ENCODE assay signal across 2 cellular contexts in the genomic region with DNA sequence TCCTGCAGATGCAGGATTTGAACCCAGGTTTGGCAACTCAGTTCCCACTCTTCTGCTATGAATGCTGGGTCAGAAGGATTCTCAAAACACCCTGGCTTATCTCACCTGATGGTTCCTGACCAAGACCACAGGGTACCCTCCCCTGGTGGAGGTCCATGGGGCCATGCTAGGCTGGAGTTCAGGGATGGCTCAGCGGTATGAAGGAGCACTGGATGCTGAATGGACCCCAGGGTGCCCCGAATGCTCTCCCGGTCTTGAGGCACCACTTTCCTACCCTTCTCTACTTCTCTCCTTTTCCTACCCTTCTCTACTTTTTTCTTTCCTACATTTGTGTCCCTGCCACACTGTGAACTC.
TF ChIP-seq lines count a peak whose summit lies in the region.

No MANE protein-coding gene starts in this region.

TF ChIP-seq in SK-N-SH, 30 proteins besides CTCF, POLR2A, EP300 and RAD21:
- TF ChIP-seq, protein P1, sequence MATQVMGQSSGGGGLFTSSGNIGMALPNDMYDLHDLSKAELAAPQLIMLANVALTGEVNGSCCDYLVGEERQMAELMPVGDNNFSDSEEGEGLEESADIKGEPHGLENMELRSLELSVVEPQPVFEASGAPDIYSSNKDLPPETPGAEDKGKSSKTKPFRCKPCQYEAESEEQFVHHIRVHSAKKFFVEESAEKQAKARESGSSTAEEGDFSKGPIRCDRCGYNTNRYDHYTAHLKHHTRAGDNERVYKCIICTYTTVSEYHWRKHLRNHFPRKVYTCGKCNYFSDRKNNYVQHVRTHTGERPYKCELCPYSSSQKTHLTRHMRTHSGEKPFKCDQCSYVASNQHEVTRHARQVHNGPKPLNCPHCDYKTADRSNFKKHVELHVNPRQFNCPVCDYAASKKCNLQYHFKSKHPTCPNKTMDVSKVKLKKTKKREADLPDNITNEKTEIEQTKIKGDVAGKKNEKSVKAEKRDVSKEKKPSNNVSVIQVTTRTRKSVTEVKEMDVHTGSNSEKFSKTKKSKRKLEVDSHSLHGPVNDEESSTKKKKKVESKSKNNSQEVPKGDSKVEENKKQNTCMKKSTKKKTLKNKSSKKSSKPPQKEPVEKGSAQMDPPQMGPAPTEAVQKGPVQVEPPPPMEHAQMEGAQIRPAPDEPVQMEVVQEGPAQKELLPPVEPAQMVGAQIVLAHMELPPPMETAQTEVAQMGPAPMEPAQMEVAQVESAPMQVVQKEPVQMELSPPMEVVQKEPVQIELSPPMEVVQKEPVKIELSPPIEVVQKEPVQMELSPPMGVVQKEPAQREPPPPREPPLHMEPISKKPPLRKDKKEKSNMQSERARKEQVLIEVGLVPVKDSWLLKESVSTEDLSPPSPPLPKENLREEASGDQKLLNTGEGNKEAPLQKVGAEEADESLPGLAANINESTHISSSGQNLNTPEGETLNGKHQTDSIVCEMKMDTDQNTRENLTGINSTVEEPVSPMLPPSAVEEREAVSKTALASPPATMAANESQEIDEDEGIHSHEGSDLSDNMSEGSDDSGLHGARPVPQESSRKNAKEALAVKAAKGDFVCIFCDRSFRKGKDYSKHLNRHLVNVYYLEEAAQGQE (IDR thresholded peaks at IDR 0.05; ENCODE audit: low read depth, low read length): no peak
- no peak for TF ChIP-seq TEAD4 (IDR thresholded peaks at IDR 0.05; ENCODE audit: borderline replicate concordance, insufficient read depth)
- no peak for TF ChIP-seq YY1 (IDR thresholded peaks at IDR 0.05; ENCODE audit: low read depth)
- TF ChIP-seq, protein P2, sequence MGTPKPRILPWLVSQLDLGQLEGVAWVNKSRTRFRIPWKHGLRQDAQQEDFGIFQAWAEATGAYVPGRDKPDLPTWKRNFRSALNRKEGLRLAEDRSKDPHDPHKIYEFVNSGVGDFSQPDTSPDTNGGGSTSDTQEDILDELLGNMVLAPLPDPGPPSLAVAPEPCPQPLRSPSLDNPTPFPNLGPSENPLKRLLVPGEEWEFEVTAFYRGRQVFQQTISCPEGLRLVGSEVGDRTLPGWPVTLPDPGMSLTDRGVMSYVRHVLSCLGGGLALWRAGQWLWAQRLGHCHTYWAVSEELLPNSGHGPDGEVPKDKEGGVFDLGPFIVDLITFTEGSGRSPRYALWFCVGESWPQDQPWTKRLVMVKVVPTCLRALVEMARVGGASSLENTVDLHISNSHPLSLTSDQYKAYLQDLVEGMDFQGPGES (IDR thresholded peaks at IDR 0.05; ENCODE audit: low read depth, low read length): no peak
- no peak for TF ChIP-seq FOXM1 (IDR thresholded peaks at IDR 0.05; ENCODE audit: low read depth)
- TF ChIP-seq MEF2A (IDR thresholded peaks at IDR 0.05; ENCODE audit: borderline replicate concordance, low read depth): no peak
- TF ChIP-seq TCF12 (IDR thresholded peaks at IDR 0.05): no peak
- no peak for TF ChIP-seq EZH2phosphoT487 (IDR thresholded peaks at IDR 0.05; ENCODE audit: borderline replicate concordance, low read depth)
- TF ChIP-seq, protein P3, sequence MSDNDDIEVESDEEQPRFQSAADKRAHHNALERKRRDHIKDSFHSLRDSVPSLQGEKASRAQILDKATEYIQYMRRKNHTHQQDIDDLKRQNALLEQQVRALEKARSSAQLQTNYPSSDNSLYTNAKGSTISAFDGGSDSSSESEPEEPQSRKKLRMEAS (IDR thresholded peaks at IDR 0.05; ENCODE audit: low read depth): no peak
- no peak for TF ChIP-seq RXRA (IDR thresholded peaks at IDR 0.05; ENCODE audit: borderline replicate concordance, low read depth)
- TF ChIP-seq, protein P4, sequence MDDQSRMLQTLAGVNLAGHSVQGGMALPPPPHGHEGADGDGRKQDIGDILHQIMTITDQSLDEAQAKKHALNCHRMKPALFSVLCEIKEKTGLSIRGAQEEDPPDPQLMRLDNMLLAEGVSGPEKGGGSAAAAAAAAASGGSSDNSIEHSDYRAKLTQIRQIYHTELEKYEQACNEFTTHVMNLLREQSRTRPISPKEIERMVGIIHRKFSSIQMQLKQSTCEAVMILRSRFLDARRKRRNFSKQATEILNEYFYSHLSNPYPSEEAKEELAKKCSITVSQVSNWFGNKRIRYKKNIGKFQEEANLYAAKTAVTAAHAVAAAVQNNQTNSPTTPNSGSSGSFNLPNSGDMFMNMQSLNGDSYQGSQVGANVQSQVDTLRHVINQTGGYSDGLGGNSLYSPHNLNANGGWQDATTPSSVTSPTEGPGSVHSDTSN (IDR thresholded peaks at IDR 0.05): no peak
- TF ChIP-seq, protein P5, sequence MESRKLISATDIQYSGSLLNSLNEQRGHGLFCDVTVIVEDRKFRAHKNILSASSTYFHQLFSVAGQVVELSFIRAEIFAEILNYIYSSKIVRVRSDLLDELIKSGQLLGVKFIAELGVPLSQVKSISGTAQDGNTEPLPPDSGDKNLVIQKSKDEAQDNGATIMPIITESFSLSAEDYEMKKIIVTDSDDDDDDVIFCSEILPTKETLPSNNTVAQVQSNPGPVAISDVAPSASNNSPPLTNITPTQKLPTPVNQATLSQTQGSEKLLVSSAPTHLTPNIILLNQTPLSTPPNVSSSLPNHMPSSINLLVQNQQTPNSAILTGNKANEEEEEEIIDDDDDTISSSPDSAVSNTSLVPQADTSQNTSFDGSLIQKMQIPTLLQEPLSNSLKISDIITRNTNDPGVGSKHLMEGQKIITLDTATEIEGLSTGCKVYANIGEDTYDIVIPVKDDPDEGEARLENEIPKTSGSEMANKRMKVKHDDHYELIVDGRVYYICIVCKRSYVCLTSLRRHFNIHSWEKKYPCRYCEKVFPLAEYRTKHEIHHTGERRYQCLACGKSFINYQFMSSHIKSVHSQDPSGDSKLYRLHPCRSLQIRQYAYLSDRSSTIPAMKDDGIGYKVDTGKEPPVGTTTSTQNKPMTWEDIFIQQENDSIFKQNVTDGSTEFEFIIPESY (IDR thresholded peaks at IDR 0.05; ENCODE audit: borderline replicate concordance, low read depth): no peak
- no peak for TF ChIP-seq GABPA (IDR thresholded peaks at IDR 0.05; ENCODE audit: low read depth)
- no peak for TF ChIP-seq GATA2 (CRISPR knock-in tag; IDR thresholded peaks at IDR 0.05)
- TF ChIP-seq MXI1 (IDR thresholded peaks at IDR 0.05; ENCODE audit: low read depth, low read length): no peak

TF ChIP-seq in SK-N-SH treated with all-trans-retinoic acid at 6 μM for 48 hours, 23 proteins besides CTCF, POLR2A, EP300 and RAD21 (continued from another document):
- TF ChIP-seq, protein P6, sequence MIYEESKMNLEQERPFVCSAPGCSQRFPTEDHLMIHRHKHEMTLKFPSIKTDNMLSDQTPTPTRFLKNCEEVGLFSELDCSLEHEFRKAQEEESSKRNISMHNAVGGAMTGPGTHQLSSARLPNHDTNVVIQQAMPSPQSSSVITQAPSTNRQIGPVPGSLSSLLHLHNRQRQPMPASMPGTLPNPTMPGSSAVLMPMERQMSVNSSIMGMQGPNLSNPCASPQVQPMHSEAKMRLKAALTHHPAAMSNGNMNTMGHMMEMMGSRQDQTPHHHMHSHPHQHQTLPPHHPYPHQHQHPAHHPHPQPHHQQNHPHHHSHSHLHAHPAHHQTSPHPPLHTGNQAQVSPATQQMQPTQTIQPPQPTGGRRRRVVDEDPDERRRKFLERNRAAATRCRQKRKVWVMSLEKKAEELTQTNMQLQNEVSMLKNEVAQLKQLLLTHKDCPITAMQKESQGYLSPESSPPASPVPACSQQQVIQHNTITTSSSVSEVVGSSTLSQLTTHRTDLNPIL (CRISPR knock-in tag; IDR thresholded peaks at IDR 0.05; ENCODE audit: low read depth): no peak
- TF ChIP-seq, protein P7, sequence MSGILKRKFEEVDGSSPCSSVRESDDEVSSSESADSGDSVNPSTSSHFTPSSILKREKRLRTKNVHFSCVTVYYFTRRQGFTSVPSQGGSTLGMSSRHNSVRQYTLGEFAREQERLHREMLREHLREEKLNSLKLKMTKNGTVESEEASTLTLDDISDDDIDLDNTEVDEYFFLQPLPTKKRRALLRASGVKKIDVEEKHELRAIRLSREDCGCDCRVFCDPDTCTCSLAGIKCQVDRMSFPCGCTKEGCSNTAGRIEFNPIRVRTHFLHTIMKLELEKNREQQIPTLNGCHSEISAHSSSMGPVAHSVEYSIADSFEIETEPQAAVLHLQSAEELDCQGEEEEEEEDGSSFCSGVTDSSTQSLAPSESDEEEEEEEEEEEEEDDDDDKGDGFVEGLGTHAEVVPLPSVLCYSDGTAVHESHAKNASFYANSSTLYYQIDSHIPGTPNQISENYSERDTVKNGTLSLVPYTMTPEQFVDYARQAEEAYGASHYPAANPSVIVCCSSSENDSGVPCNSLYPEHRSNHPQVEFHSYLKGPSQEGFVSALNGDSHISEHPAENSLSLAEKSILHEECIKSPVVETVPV (CRISPR knock-in tag; IDR thresholded peaks at IDR 0.05): no peak
TF ChIP-seq in SK-N-SH treated with all-trans-retinoic acid at 6 μM for 48 hours: peak in this region for 0.
